In genomic region chr16:74813109-74813641, GRCh38 we compare ENCODE assay signal across 8 cellular contexts. TPM values are rescaled to one million over a fixed set of nuclear protein-coding genes. Genes with fewer than 3 reads are reported as not detected.
DNase-seq lines count a peak whose midpoint lies in the region; ATAC-seq and TF ChIP-seq lines count a peak whose summit lies in the region.

No MANE protein-coding gene starts in this region.

- H3K27ac ChIP-seq in dorsolateral prefrontal cortex = peak overlapping the region in 55 of 59 donors; percentile 4 to 90 (median 71)
- no peak overlapping the region for H3K27ac ChIP-seq in lower lobe of right lung

- POLR2A ChIA-PET in activated CD4-positive, alpha-beta memory T cell treated with anti-CD3 and anti-CD28 coated beads for 36 hours (lab: Charles Lee) = interaction anchor here (0.7 kb wide), 1 partner anchor 286 kb away, joined by 3 read pairs; no protein-coding TSS in a partner anchor

- peaks cover 7% of the 10 kb centered on the region for H3K4me1 ChIP-seq in lower lobe of right lung

- no peaks in the 10 kb centered on the region for H3K36me3 Mint-ChIP-seq in activated CD4-positive, alpha-beta memory T cell treated with anti-CD3 and anti-CD28 coated beads for 36 hours

- intact Hi-C loops in activated CD4-positive, alpha-beta memory T cell treated with anti-CD3 and anti-CD28 coated beads for 36 hours (cut with micrococcal nuclease) = loop anchor here (1.0 kb wide), 2 partner anchors 49 to 298 kb away; no protein-coding TSS in a partner anchor
- intact Hi-C loops in dorsolateral prefrontal cortex (cut with DNase I) = loop anchor here in 1 of 2 donors (2.0 to 5.0 kb wide), 3 partner anchors 38 to 299 kb away; partner anchors contain the start of gene FA2H
- intact Hi-C loops in lower lobe of right lung (cut with DNase I) = no loop called here

- TF ChIP-seq CTCF in dorsolateral prefrontal cortex (IDR thresholded peaks at IDR 0.05 in 54 of 56, conservative IDR thresholded peaks at IDR 0.05 in 2 of 56; ENCODE audit: low read depth in 1 of 56, partially characterized antibody in 56 of 56) = peak; percentile 45 to 100 (median 95)
- peak; percentile 98 for TF ChIP-seq CTCF in lower lobe of right lung (IDR thresholded peaks at IDR 0.05)

- DNase-seq in C1 segment of cervical spinal cord (lab: John Stamatoyannopoulos, UW) = peak in 11 of 14 donors; percentile 22 to 72 (median 52)
- peak; percentile 75 for DNase-seq in GM19240 (ENCODE audit: insufficient read length, low spot score)
- peak; percentile 82 for DNase-seq in NCI-H69 (lab: John Stamatoyannopoulos, UW)
- peak; percentile 81 for DNase-seq in activated CD4-positive, alpha-beta memory T cell treated with anti-CD3 and anti-CD28 coated beads for 36 hours
- peak; percentile 58 to 84 (median 78) for DNase-seq in dorsolateral prefrontal cortex
- peak; percentile 88 for DNase-seq in lower lobe of right lung
- DNase-seq in stimulated activated CD4-positive, alpha-beta T cell treated with anti-CD3 and anti-CD28 coated beads, TNF-alpha, amount 100 ng/mL, for 48 hours (ENCODE audit: low read depth in 3 of 3) = peak; percentile 51 to 68 (median 53)

- no peaks in the 10 kb centered on the region for H3K4me1 Mint-ChIP-seq in activated CD4-positive, alpha-beta memory T cell treated with anti-CD3 and anti-CD28 coated beads for 36 hours (ENCODE audit: low read depth)

- H3K27me3 Mint-ChIP-seq in activated CD4-positive, alpha-beta memory T cell treated with anti-CD3 and anti-CD28 coated beads for 36 hours = no peaks in the 10 kb centered on the region

- H3K36me3 ChIP-seq in lower lobe of right lung = no peaks in the 10 kb centered on the region

- H3K27ac Mint-ChIP-seq in activated CD4-positive, alpha-beta memory T cell treated with anti-CD3 and anti-CD28 coated beads for 36 hours = no peak overlapping the region

- H3K27me3 ChIP-seq in dorsolateral prefrontal cortex (no peaks in the 10 kb centered on the region), lower lobe of right lung (ENCODE audit: low read depth) (no peaks in the 10 kb centered on the region)

- H3K4me3 ChIP-seq in dorsolateral prefrontal cortex (peak overlapping the region in 2 of 59 donors; percentile 10 to 23), lower lobe of right lung (no peak overlapping the region)

- H3K9me3 Mint-ChIP-seq in activated CD4-positive, alpha-beta memory T cell treated with anti-CD3 and anti-CD28 coated beads for 36 hours = peaks cover 3% of the 10 kb centered on the region

- no peak overlapping the region for H3K4me3 Mint-ChIP-seq in activated CD4-positive, alpha-beta memory T cell treated with anti-CD3 and anti-CD28 coated beads for 36 hours

- H3K9me3 ChIP-seq in lower lobe of right lung = no peaks in the 10 kb centered on the region

- peak; percentile 98 for ATAC-seq in HG03342 (IDR thresholded peaks at IDR 0.05; ENCODE audit: unreplicated experiment)
- peak; percentile 99 to 100 for ATAC-seq in lower lobe of right lung

- CTCF ChIA-PET in activated CD4-positive, alpha-beta memory T cell treated with anti-CD3 and anti-CD28 coated beads for 36 hours (lab: Charles Lee) = interaction anchor here (0.6 to 5.3 kb wide), 18 partner anchors 9 to 631 kb away, joined by 3 to 43 read pairs (median 4); partner anchors contain the start of gene WDR59

RNA-seq across cellular contexts. Expression of gene FA2H, which starts 38.6 kb away (rescaled TPM):
- total RNA-seq in activated CD4-positive, alpha-beta memory T cell treated with anti-CD3 and anti-CD28 coated beads for 36 hours = under 1 TPM in 1 of 2 experiments, not detected in 1; 0.22 TPM
- total RNA-seq in dorsolateral prefrontal cortex (100 to 1,000 TPM in 11 of 120 experiments, 10 to 100 TPM in 106, 1 to 10 TPM in 3; 7.4 to 185 (median 44.7) TPM), lower lobe of right lung (2.5 TPM)
